ENCODE assay signal across 32 cellular contexts in the genomic region with DNA sequence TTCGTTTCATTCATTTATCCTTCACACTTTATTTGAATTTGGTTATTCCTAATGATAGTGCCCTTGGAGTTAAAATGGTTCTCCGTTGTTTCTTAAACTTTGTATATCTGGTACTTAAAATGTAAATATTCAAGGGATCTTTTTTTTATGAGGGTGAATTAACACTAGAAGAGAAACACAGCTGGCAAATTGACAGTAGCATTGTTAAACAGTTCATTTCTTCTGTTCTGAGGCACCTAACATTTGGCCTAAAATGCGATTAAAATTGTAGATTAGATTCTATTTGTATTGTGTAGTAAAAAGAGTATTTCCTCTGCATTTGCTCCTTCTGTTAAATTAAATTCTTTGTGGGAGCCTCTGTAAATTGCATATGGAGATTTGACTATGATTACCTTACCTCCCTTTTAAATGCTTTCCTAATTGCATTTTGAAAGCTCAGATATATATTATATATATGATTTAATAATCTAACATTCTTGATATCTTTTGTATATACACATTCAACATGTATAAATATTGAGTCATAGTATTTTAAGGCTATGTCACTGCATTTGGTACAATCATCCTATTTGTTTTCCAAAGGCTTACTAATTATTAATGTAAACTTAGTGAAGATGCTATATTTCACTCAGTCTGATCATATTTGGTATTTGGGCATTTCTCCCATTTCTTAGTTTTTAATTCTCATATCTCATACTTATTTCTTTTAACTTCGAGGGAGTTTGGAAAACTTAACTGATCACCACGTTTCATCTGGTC.
"Had no signal": no experiment of that assay in that cellular context is flagged by ENCODE, and none has a peak within 500 bp of the region (broad histone marks: within the 10 kb centered on the region; RNA-seq: fewer than 3 reads in every experiment).

No MANE protein-coding gene starts in this region.

- H3K9me3 ChIP-seq: ascending aorta, breast epithelium, heart left ventricle had no signal

- DNase-seq: activated CD4-positive, alpha-beta memory T cell treated with anti-CD3 and anti-CD28 coated beads for 36 hours; activated CD4-positive, alpha-beta T cell treated with anti-CD3 and anti-CD28 coated beads for 36 hours; activated CD4-positive, alpha-beta T cell treated with anti-CD3 and anti-CD28 coated beads, Interleukin-2, amount 10 ng/mL, durations not matched to agents 24 days and 14 days; activated CD4-positive, CD25-positive, alpha-beta regulatory T cell; activated CD4-positive, CD25-positive, alpha-beta regulatory T cell treated with anti-CD3 and anti-CD28 coated beads, Interleukin-2, amount 50 U/mL, for 72 hours; activated CD8-positive, alpha-beta memory T cell treated with anti-CD3 and anti-CD28 coated beads, Interleukin-2, amount 10 ng/mL, durations not matched to agents 7 days and 5 days; activated CD8-positive, alpha-beta memory T cell treated with anti-CD3 and anti-CD28 coated beads, Interleukin-2, amount 50 U/mL, for 4 hours; activated CD8-positive, alpha-beta T cell treated with anti-CD3 and anti-CD28 coated beads, Interleukin-2, amount 10 ng/mL, durations not matched to agents 7 days and 5 days; activated gamma-delta T cell; activated naive CD4-positive, alpha-beta T cell; activated naive CD4-positive, alpha-beta T cell treated with anti-CD3 and anti-CD28 coated beads, Interleukin-2, amount 10 ng/mL, durations not matched to agents 7 days and 5 days; activated naive CD8-positive, alpha-beta T cell treated with anti-CD3 and anti-CD28 coated beads, Interleukin-2, amount 10 ng/mL, durations not matched to agents 7 days and 5 days; activated T-cell treated with anti-CD3 and anti-CD28 coated beads, Interleukin-2, amount 50 U/mL, for 1 hour; activated T-cell treated with anti-CD3 and anti-CD28 coated beads, Interleukin-2, amount 50 U/mL, for 48 hours; dorsolateral prefrontal cortex; effector memory CD4-positive, alpha-beta T cell; endodermal cell; foreskin fibroblast; heart left ventricle; T-helper 17 cell; T1000 had no signal

- H3K4me3 ChIP-seq: ascending aorta, breast epithelium, coronary artery, dorsolateral prefrontal cortex, heart left ventricle had no signal

- H3K36me3 ChIP-seq: breast epithelium had no signal

- H3K27ac Mint-ChIP-seq: activated CD4-positive, alpha-beta memory T cell treated with anti-CD3 and anti-CD28 coated beads for 36 hours; activated CD4-positive, alpha-beta T cell treated with anti-CD3 and anti-CD28 coated beads for 36 hours; activated CD4-positive, alpha-beta T cell treated with anti-CD3 and anti-CD28 coated beads, Interleukin-2, amount 10 ng/mL, durations not matched to agents 24 days and 14 days; activated CD8-positive, alpha-beta memory T cell treated with anti-CD3 and anti-CD28 coated beads, Interleukin-2, amount 10 ng/mL, durations not matched to agents 7 days and 5 days; activated CD8-positive, alpha-beta T cell treated with anti-CD3 and anti-CD28 coated beads, Interleukin-2, amount 10 ng/mL, durations not matched to agents 7 days and 5 days; activated naive CD4-positive, alpha-beta T cell treated with anti-CD3 and anti-CD28 coated beads, Interleukin-2, amount 10 ng/mL, durations not matched to agents 7 days and 5 days; activated naive CD8-positive, alpha-beta T cell treated with anti-CD3 and anti-CD28 coated beads, Interleukin-2, amount 10 ng/mL, durations not matched to agents 7 days and 5 days; activated T-helper 1 cell treated with anti-CD3 and anti-CD28 coated beads, Interleukin-12 subunit alpha, Interleukin-12 subunit beta, Interleukin-2, Interleukin-4 antibody, amounts not matched to agents 30 ng/mL and 10 ng/mL and 1 ng/mL, durations not matched to agents 14 hours and 24 hours and 36 hours; brain; dendritic cell treated with granulocyte-macrophage colony-stimulating factor and Interleukin-4, amounts not matched to agents 40 ng/mL and 50 ng/mL, for 4 days; endodermal cell; T-helper 17 cell; T-helper 2 cell treated with Interferon-gamma antibody and Interleukin-4, amounts not matched to agents 5 μg/mL and 100 μg/mL, for 36 hours had no signal

- H3K27me3 Mint-ChIP-seq: activated CD4-positive, alpha-beta memory T cell treated with anti-CD3 and anti-CD28 coated beads for 36 hours; activated CD4-positive, alpha-beta T cell treated with anti-CD3 and anti-CD28 coated beads for 36 hours; activated CD4-positive, alpha-beta T cell treated with anti-CD3 and anti-CD28 coated beads, Interleukin-2, amount 10 ng/mL, durations not matched to agents 24 days and 14 days; activated CD8-positive, alpha-beta memory T cell treated with anti-CD3 and anti-CD28 coated beads, Interleukin-2, amount 10 ng/mL, durations not matched to agents 7 days and 5 days; activated naive CD4-positive, alpha-beta T cell treated with anti-CD3 and anti-CD28 coated beads, Interleukin-2, amount 10 ng/mL, durations not matched to agents 7 days and 5 days; activated naive CD8-positive, alpha-beta T cell treated with anti-CD3 and anti-CD28 coated beads, Interleukin-2, amount 10 ng/mL, durations not matched to agents 7 days and 5 days; brain; central memory CD8-positive, alpha-beta T cell; dendritic cell treated with granulocyte-macrophage colony-stimulating factor and Interleukin-4, amounts not matched to agents 40 ng/mL and 50 ng/mL, for 4 days; T-helper 17 cell had no signal

- H3K4me1 ChIP-seq: ascending aorta, breast epithelium, heart left ventricle had no signal

- H3K9me3 Mint-ChIP-seq: activated CD4-positive, alpha-beta memory T cell treated with anti-CD3 and anti-CD28 coated beads for 36 hours; activated CD4-positive, alpha-beta T cell treated with anti-CD3 and anti-CD28 coated beads, Interleukin-2, amount 10 ng/mL, durations not matched to agents 24 days and 14 days; activated naive CD4-positive, alpha-beta T cell treated with anti-CD3 and anti-CD28 coated beads, Interleukin-2, amount 10 ng/mL, durations not matched to agents 7 days and 5 days; activated naive CD4-positive, alpha-beta T cell treated with anti-CD3 and anti-CD28 coated beads, Interleukin-2, amount 50 U/mL, for 72 hours; activated naive CD8-positive, alpha-beta T cell treated with anti-CD3 and anti-CD28 coated beads, Interleukin-2, amount 10 ng/mL, durations not matched to agents 7 days and 5 days; activated T-helper 1 cell treated with anti-CD3 and anti-CD28 coated beads, Interleukin-12 subunit alpha, Interleukin-12 subunit beta, Interleukin-2, Interleukin-4 antibody, amounts not matched to agents 30 ng/mL and 10 ng/mL and 1 ng/mL, durations not matched to agents 14 hours and 24 hours and 36 hours; brain; central memory CD8-positive, alpha-beta T cell; dendritic cell treated with granulocyte-macrophage colony-stimulating factor and Interleukin-4, amounts not matched to agents 40 ng/mL and 50 ng/mL, for 4 days; endodermal cell; T-helper 2 cell treated with Interferon-gamma antibody and Interleukin-4, amounts not matched to agents 5 μg/mL and 100 μg/mL, for 36 hours had no signal

- H3K27ac ChIP-seq: ascending aorta, breast epithelium, coronary artery, dorsolateral prefrontal cortex, heart left ventricle had no signal

- ATAC-seq: activated CD4-positive, alpha-beta T cell treated with anti-CD3 and anti-CD28 coated beads for 36 hours; activated CD8-positive, alpha-beta memory T cell treated with anti-CD3 and anti-CD28 coated beads, Interleukin-2, amount 10 ng/mL, durations not matched to agents 7 days and 5 days; activated CD8-positive, alpha-beta T cell treated with anti-CD3 and anti-CD28 coated beads, Interleukin-2, amount 10 ng/mL, durations not matched to agents 7 days and 5 days; activated naive CD4-positive, alpha-beta T cell treated with anti-CD3 and anti-CD28 coated beads, Interleukin-2, amount 50 U/mL, for 72 hours; esophagus mucosa; heart left ventricle; T-helper 17 cell had no signal

- H3K4me3 Mint-ChIP-seq: activated CD4-positive, alpha-beta memory T cell treated with anti-CD3 and anti-CD28 coated beads for 36 hours; activated CD4-positive, alpha-beta T cell treated with anti-CD3 and anti-CD28 coated beads for 36 hours; activated CD4-positive, alpha-beta T cell treated with anti-CD3 and anti-CD28 coated beads, Interleukin-2, amount 10 ng/mL, durations not matched to agents 24 days and 14 days; activated CD8-positive, alpha-beta memory T cell treated with anti-CD3 and anti-CD28 coated beads, Interleukin-2, amount 10 ng/mL, durations not matched to agents 7 days and 5 days; activated CD8-positive, alpha-beta T cell treated with anti-CD3 and anti-CD28 coated beads, Interleukin-2, amount 10 ng/mL, durations not matched to agents 7 days and 5 days; activated naive CD4-positive, alpha-beta T cell treated with anti-CD3 and anti-CD28 coated beads, Interleukin-2, amount 10 ng/mL, durations not matched to agents 7 days and 5 days; activated naive CD8-positive, alpha-beta T cell treated with anti-CD3 and anti-CD28 coated beads, Interleukin-2, amount 10 ng/mL, durations not matched to agents 7 days and 5 days; activated T-helper 1 cell treated with anti-CD3 and anti-CD28 coated beads, Interleukin-12 subunit alpha, Interleukin-12 subunit beta, Interleukin-2, Interleukin-4 antibody, amounts not matched to agents 30 ng/mL and 10 ng/mL and 1 ng/mL, durations not matched to agents 14 hours and 24 hours and 36 hours; brain; central memory CD8-positive, alpha-beta T cell; dendritic cell treated with granulocyte-macrophage colony-stimulating factor and Interleukin-4, amounts not matched to agents 40 ng/mL and 50 ng/mL, for 4 days; endodermal cell; T-helper 17 cell; T-helper 2 cell treated with Interferon-gamma antibody and Interleukin-4, amounts not matched to agents 5 μg/mL and 100 μg/mL, for 36 hours had no signal

- FAIRE-seq: frontal cortex had no signal

- H3K27me3 ChIP-seq: ascending aorta, breast epithelium, dorsolateral prefrontal cortex, heart left ventricle had no signal

- H3K4me1 Mint-ChIP-seq: activated CD4-positive, alpha-beta T cell treated with anti-CD3 and anti-CD28 coated beads for 36 hours; activated CD4-positive, alpha-beta T cell treated with anti-CD3 and anti-CD28 coated beads, Interleukin-2, amount 10 ng/mL, durations not matched to agents 24 days and 14 days; activated CD8-positive, alpha-beta memory T cell treated with anti-CD3 and anti-CD28 coated beads, Interleukin-2, amount 10 ng/mL, durations not matched to agents 7 days and 5 days; activated naive CD4-positive, alpha-beta T cell treated with anti-CD3 and anti-CD28 coated beads, Interleukin-2, amount 10 ng/mL, durations not matched to agents 7 days and 5 days; central memory CD8-positive, alpha-beta T cell had no signal
